Comparison of ENCODE assay signal across 1 cellular context in genomic region chr6:107114872-107115694, GRCh38.
TF ChIP-seq lines count a peak whose summit lies in the region.

TSS of gene BEND3 (minus strand) at chr6:107115515. CDS start at chr6:107099285, 16,230 bp downstream.

TF ChIP-seq in GM23338, 12 proteins besides CTCF, POLR2A, EP300 and RAD21 (continued from another document):
- TF ChIP-seq, protein P1, sequence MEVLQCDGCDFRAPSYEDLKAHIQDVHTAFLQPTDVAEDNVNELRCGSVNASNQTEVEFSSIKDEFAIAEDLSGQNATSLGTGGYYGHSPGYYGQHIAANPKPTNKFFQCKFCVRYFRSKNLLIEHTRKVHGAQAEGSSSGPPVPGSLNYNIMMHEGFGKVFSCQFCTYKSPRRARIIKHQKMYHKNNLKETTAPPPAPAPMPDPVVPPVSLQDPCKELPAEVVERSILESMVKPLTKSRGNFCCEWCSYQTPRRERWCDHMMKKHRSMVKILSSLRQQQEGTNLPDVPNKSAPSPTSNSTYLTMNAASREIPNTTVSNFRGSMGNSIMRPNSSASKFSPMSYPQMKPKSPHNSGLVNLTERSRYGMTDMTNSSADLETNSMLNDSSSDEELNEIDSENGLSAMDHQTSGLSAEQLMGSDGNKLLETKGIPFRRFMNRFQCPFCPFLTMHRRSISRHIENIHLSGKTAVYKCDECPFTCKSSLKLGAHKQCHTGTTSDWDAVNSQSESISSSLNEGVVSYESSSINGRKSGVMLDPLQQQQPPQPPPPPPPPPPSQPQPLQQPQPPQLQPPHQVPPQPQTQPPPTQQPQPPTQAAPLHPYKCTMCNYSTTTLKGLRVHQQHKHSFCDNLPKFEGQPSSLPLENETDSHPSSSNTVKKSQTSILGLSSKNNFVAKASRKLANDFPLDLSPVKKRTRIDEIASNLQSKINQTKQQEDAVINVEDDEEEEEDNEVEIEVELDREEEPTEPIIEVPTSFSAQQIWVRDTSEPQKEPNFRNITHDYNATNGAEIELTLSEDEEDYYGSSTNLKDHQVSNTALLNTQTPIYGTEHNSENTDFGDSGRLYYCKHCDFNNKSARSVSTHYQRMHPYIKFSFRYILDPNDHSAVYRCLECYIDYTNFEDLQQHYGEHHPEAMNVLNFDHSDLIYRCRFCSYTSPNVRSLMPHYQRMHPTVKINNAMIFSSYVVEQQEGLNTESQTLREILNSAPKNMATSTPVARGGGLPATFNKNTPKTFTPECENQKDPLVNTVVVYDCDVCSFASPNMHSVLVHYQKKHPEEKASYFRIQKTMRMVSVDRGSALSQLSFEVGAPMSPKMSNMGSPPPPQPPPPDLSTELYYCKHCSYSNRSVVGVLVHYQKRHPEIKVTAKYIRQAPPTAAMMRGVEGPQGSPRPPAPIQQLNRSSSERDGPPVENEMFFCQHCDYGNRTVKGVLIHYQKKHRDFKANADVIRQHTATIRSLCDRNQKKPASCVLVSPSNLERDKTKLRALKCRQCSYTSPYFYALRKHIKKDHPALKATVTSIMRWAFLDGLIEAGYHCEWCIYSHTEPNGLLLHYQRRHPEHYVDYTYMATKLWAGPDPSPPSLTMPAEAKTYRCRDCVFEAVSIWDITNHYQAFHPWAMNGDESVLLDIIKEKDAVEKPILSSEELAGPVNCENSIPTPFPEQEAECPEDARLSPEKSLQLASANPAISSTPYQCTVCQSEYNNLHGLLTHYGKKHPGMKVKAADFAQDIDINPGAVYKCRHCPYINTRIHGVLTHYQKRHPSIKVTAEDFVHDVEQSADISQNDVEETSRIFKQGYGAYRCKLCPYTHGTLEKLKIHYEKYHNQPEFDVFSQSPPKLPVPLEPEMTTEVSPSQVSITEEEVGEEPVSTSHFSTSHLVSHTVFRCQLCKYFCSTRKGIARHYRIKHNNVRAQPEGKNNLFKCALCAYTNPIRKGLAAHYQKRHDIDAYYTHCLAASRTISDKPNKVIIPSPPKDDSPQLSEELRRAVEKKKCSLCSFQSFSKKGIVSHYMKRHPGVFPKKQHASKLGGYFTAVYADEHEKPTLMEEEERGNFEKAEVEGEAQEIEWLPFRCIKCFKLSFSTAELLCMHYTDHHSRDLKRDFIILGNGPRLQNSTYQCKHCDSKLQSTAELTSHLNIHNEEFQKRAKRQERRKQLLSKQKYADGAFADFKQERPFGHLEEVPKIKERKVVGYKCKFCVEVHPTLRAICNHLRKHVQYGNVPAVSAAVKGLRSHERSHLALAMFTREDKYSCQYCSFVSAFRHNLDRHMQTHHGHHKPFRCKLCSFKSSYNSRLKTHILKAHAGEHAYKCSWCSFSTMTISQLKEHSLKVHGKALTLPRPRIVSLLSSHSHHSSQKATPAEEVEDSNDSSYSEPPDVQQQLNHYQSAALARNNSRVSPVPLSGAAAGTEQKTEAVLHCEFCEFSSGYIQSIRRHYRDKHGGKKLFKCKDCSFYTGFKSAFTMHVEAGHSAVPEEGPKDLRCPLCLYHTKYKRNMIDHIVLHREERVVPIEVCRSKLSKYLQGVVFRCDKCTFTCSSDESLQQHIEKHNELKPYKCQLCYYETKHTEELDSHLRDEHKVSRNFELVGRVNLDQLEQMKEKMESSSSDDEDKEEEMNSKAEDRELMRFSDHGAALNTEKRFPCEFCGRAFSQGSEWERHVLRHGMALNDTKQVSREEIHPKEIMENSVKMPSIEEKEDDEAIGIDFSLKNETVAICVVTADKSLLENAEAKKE (CRISPR knock-in tag; IDR thresholded peaks at IDR 0.05): no peak
TF ChIP-seq in GM23338: peak in this region for 0.
